In the genomic region with DNA sequence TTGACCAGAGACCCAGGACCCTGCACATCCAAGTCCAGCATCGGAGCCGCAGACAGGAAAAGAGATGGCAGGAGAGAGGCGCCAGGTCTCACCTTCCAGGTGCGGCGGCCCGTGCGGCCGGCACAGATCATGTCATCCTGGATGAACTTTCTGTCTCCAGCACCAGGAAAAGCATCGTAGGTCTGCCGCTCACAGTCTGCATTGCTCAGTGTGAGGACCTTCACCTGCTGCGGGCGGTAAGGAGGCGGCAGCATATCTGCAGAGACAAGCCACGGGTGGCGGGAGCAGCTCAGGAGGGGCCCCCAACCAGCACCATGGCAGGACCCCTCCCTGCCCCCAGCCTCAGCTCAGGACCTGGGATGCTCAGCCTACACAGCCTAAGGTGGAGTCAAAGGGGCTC, we compare ENCODE assay signal across 8 cellular contexts. TPM values are rescaled to one million over a fixed set of nuclear protein-coding genes. Genes with fewer than 3 reads are reported as not detected.
"Had no signal": no experiment of that assay in that cellular context is flagged by ENCODE, and none has a peak within 500 bp of the region (broad histone marks: within the 10 kb centered on the region; RNA-seq: fewer than 3 reads in every experiment).

No MANE protein-coding gene starts in this region.

- H3K4me3 ChIP-seq: GM23338, K562 had no signal

- H2AFZ ChIP-seq: GM23338 had no signal

- DNase-seq: H9, HCEC 1CT, HFFc6, IMR-90, KG1 had no signal

- H3K4me2 ChIP-seq: GM23338 had no signal

RNA-seq across cellular contexts. Expression of a gene that starts 17.9 kb away (rescaled TPM):
- polyA plus RNA-seq: GM23338, IMR-90, K562 had no signal

RNA-seq across cellular contexts. Expression of a gene that starts 33.3 kb away (rescaled TPM):
- polyA plus RNA-seq: GM23338, IMR-90, K562 had no signal

RNA-seq across cellular contexts. Expression of a gene that starts 43.8 kb away (rescaled TPM):
- polyA plus RNA-seq: IMR-90, K562 had no signal

RNA-seq across cellular contexts. Expression of a gene that starts 48.7 kb away (rescaled TPM):
- polyA plus RNA-seq: H1, IMR-90, K562 had no signal
